8 cellular contexts compared by ENCODE assay signal in genomic region chrX:14697453-14697852, GRCh38.
DNase-seq lines count a peak whose midpoint lies in the region; ATAC-seq lines count a peak whose summit lies in the region.

No MANE protein-coding gene starts in this region.

- DNase-seq in DMS 273 treated with DMSO at 0.1 percent for 48 hours (lab: John Stamatoyannopoulos, UW) (peak; percentile 16), Kasumi-1 (lab: John Stamatoyannopoulos, UW) (peak; percentile 0 to 3), islet precursor cell (peak; percentile 56), NCI-H2196 (lab: John Stamatoyannopoulos, UW; ENCODE audit: unreplicated experiment) (no peak), ureter (ENCODE audit: low spot score) (no peak)
- DNase-seq in activated CD4-positive, alpha-beta T cell treated with anti-CD3 and anti-CD28 coated beads, Interleukin-2, amount 50 U/mL, for 48 hours = peak; percentile 25 to 46
- no peak for DNase-seq in stimulated activated naive CD4-positive, alpha-beta T cell (lab: John Stamatoyannopoulos, UW)

- ATAC-seq in GM18867 (IDR thresholded peaks at IDR 0.05; ENCODE audit: unreplicated experiment) = peak; percentile 97

Comparison
In these comparisons a context has a peak if more than half of its experiments do, and no peak if none do; other contexts are left out.
1. DNase-seq: peak in DMS 273 treated with DMSO at 0.1 percent for 48 hours (single experiment), Kasumi-1 (2 of 2), activated CD4-positive, alpha-beta T cell treated with anti-CD3 and anti-CD28 coated beads, Interleukin-2, amount 50 U/mL, for 48 hours (2 of 2) and islet precursor cell (single experiment); none in NCI-H2196 (single experiment), ureter (single experiment) and stimulated activated naive CD4-positive, alpha-beta T cell (0 of 6).